In genomic region chr11:134252539-134253188, GRCh38 we compare ENCODE assay signal across 8 cellular contexts.
A peak's percentile ranks its signal among the peaks of the same experiment; 100 is the strongest.
DNase-seq lines count a peak whose midpoint lies in the region; ATAC-seq lines count a peak whose summit lies in the region.

No MANE protein-coding gene starts in this region.

- DNase-seq in activated CD8-positive, alpha-beta memory T cell treated with anti-CD3 and anti-CD28 coated beads for 24 hours = peak; percentile 75
- DNase-seq in activated CD8-positive, alpha-beta memory T cell treated with anti-CD3 and anti-CD28 coated beads, Interleukin-2, amount 50 U/mL, for 4 hours = no peak
- DNase-seq in NCI-H526 (lab: John Stamatoyannopoulos, UW) = peak; percentile 29 to 89
- DNase-seq in astrocyte of the hippocampus (ENCODE audit: low read depth, low spot score) = peak; percentile 13
- peak; percentile 72 for DNase-seq in iris pigment epithelial cell (ENCODE audit: low read depth)
- DNase-seq in stimulated activated naive CD8-positive, alpha-beta T cell treated with anti-CD3 and anti-CD28 coated beads, Interleukin-15, Interleukin-2, amounts not matched to agents 100 U/mL and 50 U/mL, for 24 hours = peak; percentile 36
- DNase-seq in inferior parietal cortex (ENCODE audit: extremely low spot score) = no peak

- ATAC-seq in HG02885 (IDR thresholded peaks at IDR 0.05; ENCODE audit: poor library complexity, unreplicated experiment) = peak; percentile 33
- peak; percentile 14 for ATAC-seq in stimulated activated naive CD8-positive, alpha-beta T cell treated with anti-CD3 and anti-CD28 coated beads, Interleukin-15, Interleukin-2, amounts not matched to agents 100 U/mL and 50 U/mL, for 24 hours

Comparison
In these comparisons a context has a peak if more than half of its experiments do, and no peak if none do; other contexts are left out.
1. DNase-seq: peak in activated CD8-positive, alpha-beta memory T cell treated with anti-CD3 and anti-CD28 coated beads for 24 hours (single experiment), NCI-H526 (2 of 2), astrocyte of the hippocampus (single experiment), iris pigment epithelial cell (single experiment) and stimulated activated naive CD8-positive, alpha-beta T cell treated with anti-CD3 and anti-CD28 coated beads, Interleukin-15, Interleukin-2, amounts not matched to agents 100 U/mL and 50 U/mL, for 24 hours (single experiment); none in activated CD8-positive, alpha-beta memory T cell treated with anti-CD3 and anti-CD28 coated beads, Interleukin-2, amount 50 U/mL, for 4 hours (single experiment) and inferior parietal cortex (single experiment).